In the genomic region with DNA sequence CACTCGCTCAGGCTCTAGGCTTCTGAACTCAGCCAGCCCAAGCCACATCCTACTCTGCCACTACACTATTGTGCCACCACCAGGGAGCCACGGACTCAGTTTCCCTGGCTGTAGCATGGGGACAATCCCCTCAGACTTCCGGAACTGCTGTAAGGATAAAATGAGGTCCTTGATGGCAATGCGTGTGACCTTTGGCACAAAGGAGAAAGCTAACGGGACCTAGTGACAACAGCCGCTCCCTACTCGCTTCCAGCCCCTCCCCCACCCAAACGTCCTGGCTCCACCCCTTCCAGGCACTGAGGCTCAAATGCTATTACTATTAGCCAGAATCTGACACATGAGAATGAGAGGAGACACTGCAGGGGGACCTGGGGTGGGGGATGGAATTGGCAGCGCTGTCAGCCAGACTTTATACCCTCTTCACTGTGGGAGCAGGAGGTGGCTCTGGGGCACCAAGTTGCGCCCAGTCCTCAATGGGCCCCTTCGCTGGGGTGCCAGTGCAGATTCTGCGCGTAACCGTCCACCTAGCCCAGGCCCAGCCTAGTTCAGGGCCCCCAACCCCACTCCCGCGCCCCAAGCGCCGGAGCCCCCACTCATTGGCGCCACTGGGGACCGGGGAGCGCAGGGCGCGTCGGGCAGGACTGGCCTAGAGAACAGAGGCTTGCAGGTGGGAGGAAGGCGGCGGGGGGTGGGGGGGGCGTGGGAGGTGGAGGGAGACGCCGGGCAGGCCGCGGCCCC, we compare ENCODE assay signal across 14 cellular contexts. TPM values are rescaled to one million over a fixed set of nuclear protein-coding genes. Genes with fewer than 3 reads are reported as not detected.
A peak's percentile ranks its signal among the peaks of the same experiment; 100 is the strongest.
DNase-seq lines count a peak whose midpoint lies in the region; ATAC-seq and TF ChIP-seq lines count a peak whose summit lies in the region.
"Had no signal": no experiment of that assay in that cellular context is flagged by ENCODE, and none has a peak within 500 bp of the region (broad histone marks: within the 10 kb centered on the region; RNA-seq: fewer than 3 reads in every experiment).

No MANE protein-coding gene starts in this region.

- 19% methylated on average over 13 of the region's 31 CpGs for WGBS in SK-N-SH (ENCODE audit: low lambda C conversion rate)
- 4 to 5% methylated on average over 20 to 31 of the region's 31 CpGs for WGBS in ectodermal cell, 2 experiments
- 17 to 31% (median 29%) methylated on average over 7 to 30 of the region's 31 CpGs for WGBS in psoas muscle, 3 donors

- no peak for TF ChIP-seq EP300 in SK-N-SH (IDR thresholded peaks at IDR 0.05; ENCODE audit: borderline replicate concordance in 1 of 2, low read depth in 1 of 2, low read length in 1 of 2)

- intact Hi-C loops in psoas muscle (cut with DNase I): no loop called here

- H3K4me3 ChIP-seq in SK-N-SH (ENCODE audit: low read depth in 2 of 2, low read length in 1 of 2) (no peak overlapping the region), HEK293 (ENCODE audit: low read depth, low read length) (no peak overlapping the region), ectodermal cell (ENCODE audit: insufficient read depth, low read depth, low read length) (peak overlapping the region; percentile 16), psoas muscle (peak overlapping the region; percentile 30)
- H3K4me3 ChIP-seq in effector memory CD4-positive, alpha-beta T cell (ENCODE audit: insufficient read depth, low read depth, low read length, poor library complexity, severe bottlenecking): no peak overlapping the region
- H3K4me3 ChIP-seq: GM12878 had no signal

- DNase-seq in SK-N-SH (peak; percentile 42), psoas muscle (no peak), OCI-M2 (lab: John Stamatoyannopoulos, UW; ENCODE audit: unreplicated experiment) (no peak)
- no peak for DNase-seq in effector memory CD4-positive, alpha-beta T cell
- DNase-seq: activated naive CD8-positive, alpha-beta T cell treated with anti-CD3 and anti-CD28 coated beads for 36 hours; transverse colon had no signal

- TF ChIP-seq RAD21 in SK-N-SH (IDR thresholded peaks at IDR 0.05; ENCODE audit: low read length): no peak

- H3K9me2 ChIP-seq in SK-N-SH: no peaks in the 10 kb centered on the region

- H3K79me2 ChIP-seq in SK-N-SH (ENCODE audit: insufficient read depth): no peaks in the 10 kb centered on the region

- no peaks in the 10 kb centered on the region for H3F3A ChIP-seq in SK-N-SH (replicated peaks; ENCODE audit: insufficient read depth)

- POLR2A ChIA-PET in SK-N-SH (lab: Yijun Ruan, JAX) (no interaction called here), HEK293 (lab: Yijun Ruan, JAX) (interaction anchor here (0.5 kb wide), 1 partner anchor 205 kb away, joined by 3 read pairs; no protein-coding TSS in a partner anchor)

- no peak overlapping the region for H2AFZ ChIP-seq in SK-N-SH (ENCODE audit: low read depth)

- TF ChIP-seq CTCF in SK-N-SH (IDR thresholded peaks at IDR 0.05) (no peak), HEK293 (tag by site-specific recombination; IDR thresholded peaks at IDR 0.05) (no peak), psoas muscle (IDR thresholded peaks at IDR 0.05) (no peak)

- CTCF ChIA-PET in SK-N-SH (lab: Yijun Ruan, JAX): interaction anchor here (0.6 to 11.0 kb wide), 3 partner anchors 16 to 34 kb away, joined by 3 to 106 read pairs (median 3); no protein-coding TSS in a partner anchor
- CTCF ChIA-PET in HEK293 (lab: Yijun Ruan, JAX): interaction anchor here (1.3 to 3.2 kb wide), 3 partner anchors 11 to 74 kb away, joined by 3 to 16 read pairs (median 11); no protein-coding TSS in a partner anchor

- H3K36me3 ChIP-seq in SK-N-SH (replicated peaks in 1 of 2; ENCODE audit: control insufficient read depth in 1 of 2, insufficient read depth in 2 of 2, low read length in 1 of 2) (no peaks in the 10 kb centered on the region), HEK293 (ENCODE audit: control insufficient read depth in 2 of 2, insufficient read depth in 1 of 2, low read length in 2 of 2) (no peaks in the 10 kb centered on the region), ectodermal cell (ENCODE audit: control insufficient read depth, insufficient read depth, low read length) (no peaks in the 10 kb centered on the region), psoas muscle (ENCODE audit: insufficient read depth in 1 of 2, low read depth in 1 of 2) (no peaks in the 10 kb centered on the region)
- H3K36me3 ChIP-seq in effector memory CD4-positive, alpha-beta T cell (ENCODE audit: control insufficient read depth, insufficient read depth, low read length): no peaks in the 10 kb centered on the region
- H3K36me3 ChIP-seq: Peyer's patch, transverse colon had no signal

- H3K27ac ChIP-seq in SK-N-SH (ENCODE audit: low read depth in 2 of 2, low read length in 1 of 2) (no peak overlapping the region), HEK293 (ENCODE audit: extremely low read depth, low read depth, low read length) (no peak overlapping the region), ectodermal cell (ENCODE audit: insufficient read depth, low read depth, low read length, poor library complexity, severe bottlenecking) (no peak overlapping the region), psoas muscle (no peak overlapping the region)
- no peak overlapping the region for H3K27ac ChIP-seq in effector memory CD4-positive, alpha-beta T cell (ENCODE audit: insufficient read depth, low read length, poor library complexity, severe bottlenecking)
- H3K27ac ChIP-seq: Peyer's patch, transverse colon had no signal

- H3K27me3 ChIP-seq in SK-N-SH (ENCODE audit: insufficient read depth): peaks cover 69% of the 10 kb centered on the region
- H3K27me3 ChIP-seq in ectodermal cell (ENCODE audit: control insufficient read depth, insufficient read depth, low read length, poor library complexity, severe bottlenecking): peaks cover 66% of the 10 kb centered on the region
- peaks cover 0 to 53% (median 12%) of the 10 kb centered on the region in 3 donors for H3K27me3 ChIP-seq in psoas muscle (ENCODE audit: insufficient read depth in 3 of 3, low read length in 2 of 3)
- peaks cover 21% of the 10 kb centered on the region for H3K27me3 ChIP-seq in effector memory CD4-positive, alpha-beta T cell (replicated peaks; ENCODE audit: control insufficient read depth, insufficient read depth, low read length, poor library complexity, severe bottlenecking)

- ATAC-seq in SK-N-SH treated with all-trans-retinoic acid at 6 μM for 48 hours (no peak), psoas muscle (no peak), GM21576 (IDR thresholded peaks at IDR 0.05; ENCODE audit: unreplicated experiment) (no peak)
- ATAC-seq: GM12878 had no signal

- no peaks in the 10 kb centered on the region for H3K9me3 ChIP-seq in SK-N-SH
- no peaks in the 10 kb centered on the region for H3K9me3 ChIP-seq in HEK293 (ENCODE audit: control insufficient read depth, insufficient read depth, low read depth, low read length)
- no peaks in the 10 kb centered on the region for H3K9me3 ChIP-seq in ectodermal cell (ENCODE audit: control insufficient read depth, low read length)
- H3K9me3 ChIP-seq in psoas muscle: no peaks in the 10 kb centered on the region
- H3K9me3 ChIP-seq in effector memory CD4-positive, alpha-beta T cell (ENCODE audit: control insufficient read depth, low read length): no peaks in the 10 kb centered on the region
- H3K9me3 ChIP-seq: Peyer's patch, transverse colon had no signal

- H3K9ac ChIP-seq in SK-N-SH: no peak overlapping the region

- no peaks in the 10 kb centered on the region for H4K20me1 ChIP-seq in SK-N-SH (ENCODE audit: insufficient read depth)

- H3K4me2 ChIP-seq in SK-N-SH: no peak overlapping the region

- peaks cover 0 to 25% of the 10 kb centered on the region in 2 experiments; a peak in 1 of 4 replicates for H3K4me1 ChIP-seq in SK-N-SH (ENCODE audit: control insufficient read depth in 1 of 2, insufficient read depth in 2 of 2, low read depth in 1 of 2, low read length in 1 of 2)
- H3K4me1 ChIP-seq in HEK293 (ENCODE audit: control insufficient read depth, insufficient read depth, low read length): peaks cover 3% of the 10 kb centered on the region; the same call in 1 of the 2 replicates
- H3K4me1 ChIP-seq in ectodermal cell (ENCODE audit: control insufficient read depth, insufficient read depth, low read length): peaks cover 10% of the 10 kb centered on the region
- peaks cover 4% of the 10 kb centered on the region for H3K4me1 ChIP-seq in psoas muscle
- H3K4me1 ChIP-seq in effector memory CD4-positive, alpha-beta T cell (ENCODE audit: control insufficient read depth, insufficient read depth, low read length, poor library complexity, severe bottlenecking): peaks cover 16% of the 10 kb centered on the region

RNA-seq across cellular contexts. Expression of a gene that starts 5.3 kb away (rescaled TPM):
- 0.05 and 0.08 TPM in 2 replicates for polyA plus RNA-seq in SK-N-SH (2012; rRNA removed)
- 0.04 and 0.07 TPM in 2 replicates for polyA plus RNA-seq in SK-N-SH (2012; cell fraction: cytosol; rRNA removed)
- polyA plus RNA-seq in SK-N-SH (2012; cell fraction: nucleus; rRNA removed): 0.06 TPM in 1 of 2 replicates, not detected in the other
- polyA plus RNA-seq in ectodermal cell (2013, experiment 1 of 4): 1.4 TPM
- 1.7 TPM for polyA plus RNA-seq in ectodermal cell (2013, experiment 2 of 4)
- 1.4 TPM for polyA plus RNA-seq in ectodermal cell (2013, experiment 3 of 4)
- 1.6 TPM for polyA plus RNA-seq in ectodermal cell (2013, experiment 4 of 4)
- total RNA-seq in psoas muscle: not detected
- polyA plus RNA-seq in psoas muscle: not detected
- total RNA-seq: fibroblast of lung, MCF 10A, Peyer's patch, transverse colon had no signal
- polyA plus RNA-seq: fibroblast of lung, GM12878 had no signal

RNA-seq across cellular contexts. Expression of a gene that starts 31.9 kb away (rescaled TPM):
- polyA plus RNA-seq in SK-N-SH (2012; rRNA removed) (1.2 and 2.5 TPM in 2 replicates), psoas muscle (1 to 10 TPM in 1 of 3 donors, under 1 TPM in 2; 0.21 to 1.0 (median 0.35) TPM)
- 0.44 and 0.64 TPM in 2 replicates for polyA plus RNA-seq in SK-N-SH (2012; cell fraction: cytosol; rRNA removed)
- polyA plus RNA-seq in SK-N-SH (2012; cell fraction: nucleus; rRNA removed): 12.7 and 15.1 TPM in 2 replicates
- 33.7 TPM for polyA plus RNA-seq in ectodermal cell (2013, experiment 1 of 4)
- 45.3 TPM for polyA plus RNA-seq in ectodermal cell (2013, experiment 2 of 4)
- polyA plus RNA-seq in ectodermal cell (2013, experiment 3 of 4): 36.2 TPM
- 39.7 TPM for polyA plus RNA-seq in ectodermal cell (2013, experiment 4 of 4)
- total RNA-seq in psoas muscle: 1 to 10 TPM in 1 of 4 donors, under 1 TPM in 3; 0.79 to 1.9 (median 0.92) TPM
- total RNA-seq: MCF 10A had no signal
- polyA plus RNA-seq: fibroblast of lung had no signal

RNA-seq across cellular contexts. Expression of a gene that starts 42.8 kb away (rescaled TPM):
- 44.5 and 45.3 TPM in 2 replicates for polyA plus RNA-seq in SK-N-SH (2012; rRNA removed)
- polyA plus RNA-seq in SK-N-SH (2012; cell fraction: cytosol; rRNA removed): 29.3 and 41.5 TPM in 2 replicates
- 24.8 and 34.7 TPM in 2 replicates for polyA plus RNA-seq in SK-N-SH (2012; cell fraction: nucleus; rRNA removed)
- polyA plus RNA-seq in ectodermal cell (2013, experiment 1 of 4): 20.9 TPM
- polyA plus RNA-seq in ectodermal cell (2013, experiment 2 of 4): 18.3 TPM
- polyA plus RNA-seq in ectodermal cell (2013, experiment 3 of 4): 17.6 TPM
- polyA plus RNA-seq in ectodermal cell (2013, experiment 4 of 4): 22.5 TPM
- 10 to 100 TPM; 17.0 to 34.3 (median 20.6) TPM for total RNA-seq in psoas muscle
- polyA plus RNA-seq in psoas muscle: 10 to 100 TPM; 47.8 to 53.5 (median 48.6) TPM

RNA-seq across cellular contexts. Expression of a gene that starts 46.0 kb away (rescaled TPM):
- polyA plus RNA-seq in SK-N-SH (2012; rRNA removed) (22.3 and 30.8 TPM in 2 replicates), psoas muscle (100 to 1,000 TPM in 2 of 3 donors, 10 to 100 TPM in 1; 84.9 to 209 (median 104) TPM)
- 14.8 and 24.2 TPM in 2 replicates for polyA plus RNA-seq in SK-N-SH (2012; cell fraction: cytosol; rRNA removed)
- polyA plus RNA-seq in SK-N-SH (2012; cell fraction: nucleus; rRNA removed): 64.5 and 67.9 TPM in 2 replicates
- polyA plus RNA-seq in ectodermal cell (2013, experiment 1 of 4): 272 TPM
- 365 TPM for polyA plus RNA-seq in ectodermal cell (2013, experiment 2 of 4)
- polyA plus RNA-seq in ectodermal cell (2013, experiment 3 of 4): 246 TPM
- polyA plus RNA-seq in ectodermal cell (2013, experiment 4 of 4): 294 TPM
- total RNA-seq in psoas muscle: 100 to 1,000 TPM in 2 of 4 donors, 10 to 100 TPM in 2; 82.2 to 256 (median 117) TPM

Comparison
In these comparisons a context has a peak if more than half of its experiments do, and no peak if none do; other contexts are left out.
1. H3K4me3 ChIP-seq: peak in ectodermal cell (single experiment) and psoas muscle (single experiment); none in SK-N-SH (0 of 2), HEK293 (single experiment) and effector memory CD4-positive, alpha-beta T cell (single experiment).